ENCODE assay signal across 10 cellular contexts in the genomic region with DNA sequence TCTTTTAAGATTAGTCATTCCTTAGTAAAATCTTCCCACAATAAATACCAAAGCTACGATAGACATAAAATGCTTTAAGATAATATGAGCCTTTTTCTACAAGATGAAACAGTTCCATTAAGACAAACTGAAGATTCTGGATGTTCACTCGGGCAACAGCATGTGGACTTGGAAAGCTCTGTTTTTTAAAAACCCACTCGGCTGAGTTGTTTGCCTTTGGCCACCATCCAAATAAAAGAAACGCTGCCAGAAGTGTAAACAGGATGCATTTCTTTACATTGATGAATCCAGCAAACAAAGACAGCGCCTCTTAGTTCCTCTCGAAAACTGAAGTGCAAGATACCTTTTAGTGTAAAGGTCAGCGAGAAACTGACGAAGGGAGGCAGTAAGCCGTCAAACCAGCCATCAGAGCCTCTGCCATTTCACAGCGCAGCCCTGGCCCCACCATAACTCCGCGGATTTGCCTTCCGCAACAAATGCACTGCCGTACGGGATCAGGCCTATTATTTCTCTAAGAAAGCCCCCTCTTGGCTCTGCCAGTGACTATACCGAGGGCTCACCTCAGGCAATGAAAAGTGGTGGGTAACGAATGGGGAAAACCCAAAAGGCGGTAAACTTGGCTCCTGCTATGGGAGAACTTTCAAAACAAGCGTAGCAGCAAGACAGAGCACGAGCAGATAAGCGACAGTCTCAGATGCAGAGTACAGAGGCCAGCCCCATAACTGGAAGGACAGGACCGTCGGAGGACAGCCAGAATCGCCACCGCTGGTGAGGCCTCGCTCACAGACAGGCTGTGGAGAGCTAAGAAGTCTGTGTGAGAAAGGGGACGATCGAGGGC. TPM values are rescaled to one million over a fixed set of nuclear protein-coding genes. Genes with fewer than 3 reads are reported as not detected.
DNase-seq lines count a peak whose midpoint lies in the region; ATAC-seq lines count a peak whose summit lies in the region.
"Had no signal": no experiment of that assay in that cellular context is flagged by ENCODE, and none has a peak within 500 bp of the region (broad histone marks: within the 10 kb centered on the region; RNA-seq: fewer than 3 reads in every experiment).

No MANE protein-coding gene starts in this region.

- no peaks in the 10 kb centered on the region for H3K27me3 ChIP-seq in HUES6 (ENCODE audit: control insufficient read depth, insufficient read depth, low read length)
- H3K27me3 ChIP-seq in subcutaneous abdominal adipose tissue (ENCODE audit: control insufficient read depth in 5 of 5, insufficient read depth in 4 of 5, low read length in 5 of 5) = no peaks in the 10 kb centered on the region

- ATAC-seq in T-helper 17 cell (no peak), left ventricle myocardium superior (peak; percentile 64), GM18511 (IDR thresholded peaks at IDR 0.05; ENCODE audit: unreplicated experiment) (no peak)
- no peak for ATAC-seq in activated T-cell treated with anti-CD3 and anti-CD28 coated beads, Interleukin-2, amount 50 U/mL, for 72 hours (replicated peaks in 1 of 2)

- H3K4me1 ChIP-seq in HUES6 (ENCODE audit: control insufficient read depth, insufficient read depth, low read length) = peaks cover 56% of the 10 kb centered on the region
- peaks cover 0 to 50% (median 33%) of the 10 kb centered on the region in 5 donors for H3K4me1 ChIP-seq in subcutaneous abdominal adipose tissue (ENCODE audit: control insufficient read depth in 5 of 5, insufficient read depth in 5 of 5, low read length in 5 of 5)

- H3K4me1 Mint-ChIP-seq in T-helper 17 cell = peaks cover 40% of the 10 kb centered on the region
- H3K4me1 Mint-ChIP-seq in activated T-cell treated with anti-CD3 and anti-CD28 coated beads, Interleukin-2, amount 50 U/mL, for 72 hours (ENCODE audit: low read depth) = peaks cover 60% of the 10 kb centered on the region

- intact Hi-C loops in left ventricle myocardium superior (cut with micrococcal nuclease) = no loop called here

- H3K27ac Mint-ChIP-seq in T-helper 17 cell = no peak overlapping the region
- H3K27ac Mint-ChIP-seq in activated T-cell treated with anti-CD3 and anti-CD28 coated beads, Interleukin-2, amount 50 U/mL, for 72 hours = no peak overlapping the region
- H3K27ac Mint-ChIP-seq: stimulated activated naive CD8-positive, alpha-beta T cell treated with anti-CD3 and anti-CD28 coated beads, Interleukin-15, Interleukin-2, amounts not matched to agents 100 ng/mL and 50 ng/mL, for 24 hours had no signal

- H3K9me3 ChIP-seq in HUES6 (ENCODE audit: control insufficient read depth, insufficient read depth, low read depth, low read length) = no peaks in the 10 kb centered on the region
- H3K9me3 ChIP-seq in T-helper 17 cell (ENCODE audit: control insufficient read depth, low read length, poor library complexity, severe bottlenecking) = no peaks in the 10 kb centered on the region
- no peaks in the 10 kb centered on the region for H3K9me3 ChIP-seq in subcutaneous abdominal adipose tissue (ENCODE audit: control insufficient read depth in 5 of 5, low read length in 5 of 5)

- H3K4me3 Mint-ChIP-seq in T-helper 17 cell = peak overlapping the region; percentile 12
- no peak overlapping the region for H3K4me3 Mint-ChIP-seq in activated T-cell treated with anti-CD3 and anti-CD28 coated beads, Interleukin-2, amount 50 U/mL, for 72 hours
- H3K4me3 Mint-ChIP-seq: stimulated activated naive CD8-positive, alpha-beta T cell treated with anti-CD3 and anti-CD28 coated beads, Interleukin-15, Interleukin-2, amounts not matched to agents 100 ng/mL and 50 ng/mL, for 24 hours had no signal

- H3K27ac ChIP-seq in HUES6 (ENCODE audit: low read depth, low read length) (peak overlapping the region; percentile 12; the same call in 1 of the 2 replicates), subcutaneous abdominal adipose tissue (ENCODE audit: low read depth, low read length) (peak overlapping the region; percentile 61)

- H3K36me3 ChIP-seq in HUES6 (ENCODE audit: control insufficient read depth, insufficient read depth, low read length) (no peaks in the 10 kb centered on the region), subcutaneous abdominal adipose tissue (ENCODE audit: control insufficient read depth in 5 of 5, insufficient read depth in 5 of 5, low read length in 5 of 5) (no peaks in the 10 kb centered on the region)

- no peaks in the 10 kb centered on the region for H3K36me3 Mint-ChIP-seq in T-helper 17 cell (ENCODE audit: low read depth)
- H3K36me3 Mint-ChIP-seq in activated T-cell treated with anti-CD3 and anti-CD28 coated beads, Interleukin-2, amount 50 U/mL, for 72 hours (ENCODE audit: insufficient read depth in 2 of 2) = no peaks in the 10 kb centered on the region

- no peaks in the 10 kb centered on the region for H3K27me3 Mint-ChIP-seq in T-helper 17 cell
- H3K27me3 Mint-ChIP-seq in activated T-cell treated with anti-CD3 and anti-CD28 coated beads, Interleukin-2, amount 50 U/mL, for 72 hours (ENCODE audit: low read depth) = no peaks in the 10 kb centered on the region
- H3K27me3 Mint-ChIP-seq: stimulated activated naive CD8-positive, alpha-beta T cell treated with anti-CD3 and anti-CD28 coated beads, Interleukin-15, Interleukin-2, amounts not matched to agents 100 ng/mL and 50 ng/mL, for 24 hours had no signal

- DNase-seq in T-helper 17 cell (no peak), left ventricle myocardium superior (peak; percentile 67)
- DNase-seq in activated T-cell treated with anti-CD3 and anti-CD28 coated beads, Interleukin-2, amount 50 U/mL, for 72 hours = no peak
- DNase-seq in activated CD4-positive, alpha-beta T cell treated with anti-CD3 and anti-CD28 coated beads for 4 hours = no peak
- DNase-seq in activated CD4-positive, alpha-beta T cell treated with anti-CD3 and anti-CD28 coated beads, Interleukin-2, amount 50 U/mL, for 48 hours = no peak
- DNase-seq: activated effector memory CD4-positive, alpha-beta T cell treated with Interleukin-2 at 50 U/mL for 16 hours had no signal

- H3K9me3 Mint-ChIP-seq in activated T-cell treated with anti-CD3 and anti-CD28 coated beads, Interleukin-2, amount 50 U/mL, for 72 hours = no peaks in the 10 kb centered on the region
- H3K9me3 Mint-ChIP-seq: stimulated activated naive CD8-positive, alpha-beta T cell treated with anti-CD3 and anti-CD28 coated beads, Interleukin-15, Interleukin-2, amounts not matched to agents 100 ng/mL and 50 ng/mL, for 24 hours had no signal

- H3K4me3 ChIP-seq in HUES6 (ENCODE audit: low read depth, low read length) = 0 out of 2 replicates have a peak overlapping the region, but pooled peaks have one; percentile 5
- peak overlapping the region; percentile 34 to 51 (median 37) for H3K4me3 ChIP-seq in subcutaneous abdominal adipose tissue (ENCODE audit: low read depth in 1 of 5, low read length in 5 of 5)

- H3K9ac ChIP-seq in HUES6 (ENCODE audit: low read length) (no peak overlapping the region), subcutaneous abdominal adipose tissue (ENCODE audit: low read length in 5 of 5) (peak overlapping the region; percentile 6 to 48 (median 16))

RNA-seq across cellular contexts. Expression of gene GNA12, which starts 41.4 kb away (rescaled TPM):
- total RNA-seq in T-helper 17 cell (10 to 100 TPM; 13.5 to 19.2 TPM), left ventricle myocardium superior (40.4 TPM)
- total RNA-seq in activated T-cell treated with anti-CD3 and anti-CD28 coated beads, Interleukin-2, amount 50 U/mL, for 72 hours = 10 to 100 TPM; 37.0 to 46.6 TPM
